ENCODE assay signal across 1 cellular context in the genomic region with DNA sequence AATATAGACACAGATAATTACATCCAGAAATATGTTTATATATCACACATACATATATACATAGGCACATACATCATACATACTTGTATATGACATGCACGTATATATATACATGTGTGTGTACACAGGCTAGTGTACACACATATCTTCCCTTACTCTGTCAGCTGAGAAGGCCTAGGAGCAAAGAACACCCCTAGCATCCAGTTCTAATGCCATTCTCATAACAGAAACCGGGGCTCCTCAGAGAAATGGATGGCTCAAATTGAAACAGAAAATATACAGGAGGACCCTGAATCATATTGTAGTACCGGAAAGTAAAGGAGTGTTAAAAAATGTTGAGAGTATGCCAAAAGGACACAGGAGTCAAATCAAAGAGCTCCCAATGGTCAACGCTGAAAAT.
TF ChIP-seq lines count a peak whose summit lies in the region.

No MANE protein-coding gene starts in this region.

TF ChIP-seq in IMR-90, 13 proteins besides CTCF, POLR2A, EP300 and RAD21:
- TF ChIP-seq RCOR1 (IDR thresholded peaks at IDR 0.05; ENCODE audit: insufficient replicate concordance, low read length) (no peak), CHD1 (IDR thresholded peaks at IDR 0.05; ENCODE audit: low read depth, low read length) (no peak), SMC3 (IDR thresholded peaks at IDR 0.05; ENCODE audit: low read depth, low read length) (no peak), MXI1 (IDR thresholded peaks at IDR 0.05; ENCODE audit: borderline replicate concordance, low read depth, low read length) (no peak), FOS (IDR thresholded peaks at IDR 0.05; ENCODE audit: low read depth, low read length) (no peak), CEBPB (IDR thresholded peaks at IDR 0.05; ENCODE audit: low read depth, low read length) (no peak), MAZ (IDR thresholded peaks at IDR 0.05; ENCODE audit: borderline replicate concordance, low read depth, low read length) (no peak), RFX5 (IDR thresholded peaks at IDR 0.05; ENCODE audit: low read depth, low read length) (no peak), BHLHE40 (IDR thresholded peaks at IDR 0.05; ENCODE audit: low read depth, low read length) (no peak), MAFK (IDR thresholded peaks at IDR 0.05; ENCODE audit: low read depth, low read length) (no peak), NFE2L2 (IDR thresholded peaks at IDR 0.05; ENCODE audit: low read depth, low read length) (no peak)
- TF ChIP-seq, protein P1, sequence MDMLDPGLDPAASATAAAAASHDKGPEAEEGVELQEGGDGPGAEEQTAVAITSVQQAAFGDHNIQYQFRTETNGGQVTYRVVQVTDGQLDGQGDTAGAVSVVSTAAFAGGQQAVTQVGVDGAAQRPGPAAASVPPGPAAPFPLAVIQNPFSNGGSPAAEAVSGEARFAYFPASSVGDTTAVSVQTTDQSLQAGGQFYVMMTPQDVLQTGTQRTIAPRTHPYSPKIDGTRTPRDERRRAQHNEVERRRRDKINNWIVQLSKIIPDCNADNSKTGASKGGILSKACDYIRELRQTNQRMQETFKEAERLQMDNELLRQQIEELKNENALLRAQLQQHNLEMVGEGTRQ (IDR thresholded peaks at IDR 0.05; ENCODE audit: low read depth, low read length), result no peak
- TF ChIP-seq, protein P2, sequence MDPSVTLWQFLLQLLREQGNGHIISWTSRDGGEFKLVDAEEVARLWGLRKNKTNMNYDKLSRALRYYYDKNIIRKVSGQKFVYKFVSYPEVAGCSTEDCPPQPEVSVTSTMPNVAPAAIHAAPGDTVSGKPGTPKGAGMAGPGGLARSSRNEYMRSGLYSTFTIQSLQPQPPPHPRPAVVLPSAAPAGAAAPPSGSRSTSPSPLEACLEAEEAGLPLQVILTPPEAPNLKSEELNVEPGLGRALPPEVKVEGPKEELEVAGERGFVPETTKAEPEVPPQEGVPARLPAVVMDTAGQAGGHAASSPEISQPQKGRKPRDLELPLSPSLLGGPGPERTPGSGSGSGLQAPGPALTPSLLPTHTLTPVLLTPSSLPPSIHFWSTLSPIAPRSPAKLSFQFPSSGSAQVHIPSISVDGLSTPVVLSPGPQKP (IDR thresholded peaks at IDR 0.05; ENCODE audit: borderline replicate concordance, low read depth, low read length), result no peak
